26 cellular contexts compared by ENCODE assay signal in the genomic region with DNA sequence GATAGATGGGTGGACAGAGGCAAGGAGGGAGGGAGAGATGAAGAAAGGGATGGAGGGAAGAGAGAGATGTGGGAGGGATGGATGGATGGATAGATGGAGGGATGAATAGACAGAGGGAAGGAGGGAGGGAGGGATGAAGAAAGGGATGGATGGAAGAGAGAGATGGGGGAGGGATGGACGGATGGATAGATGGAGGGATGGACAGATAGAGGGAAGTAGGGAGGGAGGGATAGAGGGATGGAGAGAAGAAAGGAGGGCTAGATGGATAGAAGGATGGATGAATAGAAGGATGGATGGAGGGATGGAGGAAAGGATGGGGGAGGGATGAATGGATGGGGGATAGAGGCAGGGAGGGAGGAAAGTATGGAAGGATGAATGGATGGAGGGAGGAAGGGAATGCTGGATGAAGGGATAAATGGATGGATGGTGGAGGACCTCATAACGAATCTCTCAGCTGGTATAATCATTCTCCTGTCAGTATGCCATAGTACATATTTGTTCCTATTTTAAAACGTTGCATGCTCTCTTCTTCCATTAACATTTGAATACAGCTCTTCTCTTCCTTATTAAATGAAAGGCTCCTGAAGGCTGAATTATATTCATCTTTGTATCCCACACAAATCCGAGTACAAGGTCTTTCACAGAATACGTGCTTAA.
"Had no signal": no experiment of that assay in that cellular context is flagged by ENCODE, and none has a peak within 500 bp of the region (broad histone marks: within the 10 kb centered on the region; RNA-seq: fewer than 3 reads in every experiment).

No MANE protein-coding gene starts in this region.

- ATAC-seq: activated CD4-positive, CD25-positive, alpha-beta regulatory T cell treated with anti-CD3 and anti-CD28 coated beads, Interleukin-2, amount 50 U/mL, for 24 hours; heart right ventricle; left cardiac atrium; SK-N-SH treated with all-trans-retinoic acid at 6 μM for 48 hours had no signal

- H3K4me3 Mint-ChIP-seq: activated naive CD8-positive, alpha-beta T cell treated with anti-CD3 and anti-CD28 coated beads, Interleukin-2, amount 10 ng/mL, durations not matched to agents 7 days and 5 days; activated T-cell treated with anti-CD3 and anti-CD28 coated beads, Interleukin-2, amount 50 U/mL, for 24 hours; dendritic cell treated with granulocyte-macrophage colony-stimulating factor and Interleukin-4, amounts not matched to agents 40 ng/mL and 50 ng/mL, for 4 days; T-helper 2 cell treated with Interferon-gamma antibody and Interleukin-4, amounts not matched to agents 5 μg/mL and 100 μg/mL, for 36 hours had no signal

- H3K9me3 ChIP-seq: heart right ventricle, sigmoid colon, tibial artery had no signal

- H3K27ac ChIP-seq: heart right ventricle, sigmoid colon, tibial artery, VCaP had no signal

- H3K27ac Mint-ChIP-seq: activated naive CD8-positive, alpha-beta T cell treated with anti-CD3 and anti-CD28 coated beads, Interleukin-2, amount 10 ng/mL, durations not matched to agents 7 days and 5 days; dendritic cell treated with granulocyte-macrophage colony-stimulating factor and Interleukin-4, amounts not matched to agents 40 ng/mL and 50 ng/mL, for 4 days; T-helper 2 cell treated with Interferon-gamma antibody and Interleukin-4, amounts not matched to agents 5 μg/mL and 100 μg/mL, for 36 hours had no signal

- H3K27me3 Mint-ChIP-seq: activated naive CD8-positive, alpha-beta T cell treated with anti-CD3 and anti-CD28 coated beads, Interleukin-2, amount 10 ng/mL, durations not matched to agents 7 days and 5 days; activated T-cell treated with anti-CD3 and anti-CD28 coated beads, Interleukin-2, amount 50 U/mL, for 24 hours; dendritic cell treated with granulocyte-macrophage colony-stimulating factor and Interleukin-4, amounts not matched to agents 40 ng/mL and 50 ng/mL, for 4 days had no signal

- H3K27me3 ChIP-seq: heart right ventricle, sigmoid colon, tibial artery had no signal

- DNase-seq: activated CD4-positive, alpha-beta T cell treated with anti-CD3 and anti-CD28 coated beads, Interleukin-2, amount 50 U/mL, for 1 hour; activated CD8-positive, alpha-beta memory T cell treated with anti-CD3 and anti-CD28 coated beads for 24 hours; activated CD8-positive, alpha-beta memory T cell treated with anti-CD3 and anti-CD28 coated beads, Interleukin-2, amount 50 U/mL, for 4 hours; activated effector memory CD4-positive, alpha-beta T cell treated with anti-CD3 and anti-CD28 coated beads, Interleukin-2, amount 50 U/mL, for 16 hours; activated naive CD8-positive, alpha-beta T cell treated with anti-CD3 and anti-CD28 coated beads, Interleukin-2, amount 10 ng/mL, durations not matched to agents 7 days and 5 days; activated T-cell treated with anti-CD3 and anti-CD28 coated beads, Interleukin-2, amount 50 U/mL, for 24 hours; effector CD4-positive, alpha-beta T cell; erythroblast; foreskin fibroblast; heart right ventricle; islet precursor cell; left cardiac atrium; mesenchymal stem cell; occipital lobe; posterior cingulate gyrus; sigmoid colon; stimulated activated CD4-positive, alpha-beta T cell treated with anti-CD3 and anti-CD28 coated beads, Interleukin-2, amount 100 ng/mL, for 48 hours; stimulated activated CD8-positive, alpha-beta memory T cell treated with anti-CD3 and anti-CD28 coated beads, Interleukin-4, amount 100 ng/mL, for 48 hours; stimulated activated naive CD4-positive, alpha-beta T cell treated with Interleukin-2 at 50 U/mL for 16 hours; substantia nigra; tibial artery had no signal

- H3K9me3 Mint-ChIP-seq: activated naive CD8-positive, alpha-beta T cell treated with anti-CD3 and anti-CD28 coated beads, Interleukin-2, amount 10 ng/mL, durations not matched to agents 7 days and 5 days; dendritic cell treated with granulocyte-macrophage colony-stimulating factor and Interleukin-4, amounts not matched to agents 40 ng/mL and 50 ng/mL, for 4 days; T-helper 2 cell treated with Interferon-gamma antibody and Interleukin-4, amounts not matched to agents 5 μg/mL and 100 μg/mL, for 36 hours had no signal
